In the genomic region with DNA sequence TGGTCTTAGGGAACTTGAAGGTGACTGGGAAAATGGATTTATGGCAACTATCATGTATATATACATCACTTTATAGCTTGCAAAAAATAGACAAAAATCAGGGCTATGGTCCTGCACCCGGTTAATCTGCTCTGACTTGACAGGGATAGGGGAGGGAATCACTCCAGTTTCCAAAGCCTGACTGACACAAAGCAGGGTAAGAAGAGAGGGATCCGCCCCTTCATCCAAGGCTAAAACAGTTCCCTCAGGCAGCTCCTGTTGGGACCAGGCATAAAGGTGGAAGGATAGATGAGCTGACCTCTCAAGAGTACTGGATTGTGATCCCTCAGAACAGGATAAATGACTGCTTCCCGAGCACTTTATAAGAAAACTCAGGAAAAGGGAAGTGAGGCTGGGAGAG, we compare ENCODE assay signal across 8 cellular contexts. TPM values are rescaled to one million over a fixed set of nuclear protein-coding genes. Genes with fewer than 3 reads are reported as not detected.
DNase-seq lines count a peak whose midpoint lies in the region; ATAC-seq, FAIRE-seq and TF ChIP-seq lines count a peak whose summit lies in the region.

No MANE protein-coding gene starts in this region.

- H3K36me3 ChIP-seq in OCI-LY1 (ENCODE audit: insufficient read depth, low read length) (peaks cover 21% of the 10 kb centered on the region), H1 (ENCODE audit: control insufficient read depth in 2 of 4, insufficient read depth in 4 of 4, low read length in 3 of 4) (peaks cover 3 to 7% (median 5%) of the 10 kb centered on the region in 4 experiments; a peak in 5 of 8 replicates), rectal smooth muscle tissue (ENCODE audit: control insufficient read depth, insufficient read depth, low read length) (peaks cover 15% of the 10 kb centered on the region)

- H2BK120ac ChIP-seq in H1 (replicated peaks; ENCODE audit: low read depth, low read length) = no peak overlapping the region

- no peak overlapping the region for H3K56ac ChIP-seq in H1 (replicated peaks; ENCODE audit: insufficient read length, low read depth, low read length)

- H4K20me1 ChIP-seq in OCI-LY1 (ENCODE audit: insufficient read depth, low read length) (no peaks in the 10 kb centered on the region), H1 (replicated peaks in 1 of 2; ENCODE audit: control insufficient read depth in 1 of 2, insufficient read depth in 2 of 2, low read length in 2 of 2) (peaks cover 1 to 10% of the 10 kb centered on the region in 2 experiments)

- H3K18ac ChIP-seq in H1 (ENCODE audit: extremely low read depth, low read length) = no peak overlapping the region

- 88% methylated on average over 3 of the region's 3 CpGs; no CpG with 5 or more reads in 1 of the 2 experiments for WGBS in H1 (ENCODE audit: extremely low coverage in 1 of 2, insufficient coverage in 1 of 2, insufficient read length in 1 of 2, insufficient replicate concordance in 2 of 2, low coverage in 1 of 2, low lambda C conversion rate in 2 of 2, missing lambda C conversion rate in 1 of 2), 2 experiments

- H2AFZ ChIP-seq in OCI-LY1 (ENCODE audit: low read length) (no peak overlapping the region), H1 (ENCODE audit: low read length) (no peak overlapping the region)

- H4K5ac ChIP-seq in H1 (ENCODE audit: insufficient read length, low read depth, low read length) = no peak overlapping the region

- H3K27ac ChIP-seq in OCI-LY1 (ENCODE audit: low read depth, low read length, poor library complexity, severe bottlenecking) (peak overlapping the region; percentile 89), H1 (ENCODE audit: low read depth, low read length) (peak overlapping the region; percentile 95; the same call in 1 of the 2 replicates), rectal smooth muscle tissue (ENCODE audit: low read depth, low read length) (no peak overlapping the region), foreskin keratinocyte (no peak overlapping the region)

- no peak for TF ChIP-seq POLR2A in H1 (IDR thresholded peaks at IDR 0.05; ENCODE audit: control extremely low read depth in 1 of 2, low read depth in 2 of 2, low read length in 2 of 2)

- TF ChIP-seq CTCF in OCI-LY1 (IDR thresholded peaks at IDR 0.05; ENCODE audit: low read length) (no peak), H1 (IDR thresholded peaks at IDR 0.05; ENCODE audit: control extremely low read depth in 1 of 3, insufficient read depth in 1 of 3, low read depth in 1 of 3, low read length in 3 of 3) (no peak), foreskin keratinocyte (conservative IDR thresholded peaks at IDR 0.05) (no peak)

- H3K23me2 ChIP-seq in H1 (ENCODE audit: low read depth, low read length) = peaks cover 5% of the 10 kb centered on the region

- H3K9me3 ChIP-seq in OCI-LY1 (ENCODE audit: low read length) (no peaks in the 10 kb centered on the region), H1 (ENCODE audit: insufficient read depth in 2 of 2, low read depth in 1 of 2, low read length in 1 of 2) (no peaks in the 10 kb centered on the region)

- H2BK5ac ChIP-seq in H1 (ENCODE audit: low read depth, low read length) = no peak overlapping the region

- H2BK20ac ChIP-seq in H1 (ENCODE audit: low read length) = no peak overlapping the region

- POLR2A ChIA-PET in H1 (lab: Charles Lee; ENCODE audit: partially characterized antibody) = interaction anchor here (1.3 to 18.6 kb wide), 7 partner anchors 18 to 185 kb away, joined by 3 to 662 read pairs (median 6); partner anchors contain the start of genes ADAM15, CKS1B, EFNA4 and FLAD1

- no peak overlapping the region for H2BK15ac ChIP-seq in H1 (ENCODE audit: low read length)

- H2AK5ac ChIP-seq in H1 (ENCODE audit: low read depth, low read length) = no peak overlapping the region; the same call in 1 of the 2 replicates

- H3K27me3 ChIP-seq in OCI-LY1 (ENCODE audit: insufficient read depth, low read length) = no peaks in the 10 kb centered on the region
- H3K27me3 ChIP-seq in H1 (replicated peaks in 1 of 4; ENCODE audit: control insufficient read depth in 3 of 4, extremely low read depth in 1 of 4, insufficient read depth in 3 of 4, low read length in 3 of 4) = no peaks in the 10 kb centered on the region; a peak in 2 of 7 replicates
- no peaks in the 10 kb centered on the region for H3K27me3 ChIP-seq in rectal smooth muscle tissue (ENCODE audit: control insufficient read depth, insufficient read depth, low read length)
- H3K27me3 ChIP-seq in foreskin keratinocyte = no peaks in the 10 kb centered on the region

- no peaks in the 10 kb centered on the region for H3K9me2 ChIP-seq in OCI-LY1 (ENCODE audit: low read depth, low read length)

- H4K91ac ChIP-seq in H1 (replicated peaks; ENCODE audit: insufficient read length, low read length) = no peak overlapping the region

- peak overlapping the region; percentile 33; the same call in 1 of the 2 replicates for H3K9ac ChIP-seq in OCI-LY1 (ENCODE audit: low read length)
- peak overlapping the region in 1 of 4 experiments; percentile 87; a peak in 1 of 7 replicates for H3K9ac ChIP-seq in H1 (replicated peaks in 1 of 4; ENCODE audit: extremely low read depth in 1 of 4, low read depth in 3 of 4, low read length in 3 of 4)
- peak overlapping the region; percentile 0 for H3K9ac ChIP-seq in rectal smooth muscle tissue (ENCODE audit: low read length)

- FAIRE-seq in H1 (lab: Jason Lieb, UNC) = no peak

- no peak overlapping the region for H3K14ac ChIP-seq in H1 (ENCODE audit: insufficient read length)

- H3F3A ChIP-seq in OCI-LY1 (ENCODE audit: insufficient read depth, low read length) = no peaks in the 10 kb centered on the region

- CTCF ChIA-PET in H1 (lab: Charles Lee; ENCODE audit: partially characterized antibody) = interaction anchor here (0.6 to 9.8 kb wide), 8 partner anchors 12 to 210 kb away, joined by 3 to 132 read pairs (median 3); partner anchors contain the start of genes LENEP and SHC1

- H4K8ac ChIP-seq in H1 (ENCODE audit: extremely low read depth, insufficient read depth, low read length) = no peak overlapping the region

- TF ChIP-seq RAD21 in H1 (IDR thresholded peaks at IDR 0.05 in 1 of 2, conservative IDR thresholded peaks at IDR 0.05 in 1 of 2; ENCODE audit: low read depth in 2 of 2, low read length in 2 of 2) = no peak

- no peak overlapping the region; the same call in 1 of the 2 replicates for H2BK12ac ChIP-seq in H1 (ENCODE audit: low read depth, low read length)

- DNase-seq in H1 (ENCODE audit: low read depth in 1 of 2, low spot score in 2 of 2) = no peak
- DNase-seq in NCI-H526 (lab: John Stamatoyannopoulos, UW) = no peak
- no peak for DNase-seq in foreskin keratinocyte
- DNase-seq in DMS79 treated with DMSO at 0.1 percent for 48 hours (lab: John Stamatoyannopoulos, UW) = no peak

- TF ChIP-seq EP300 in H1 (IDR thresholded peaks at IDR 0.05; ENCODE audit: borderline replicate concordance in 1 of 2, low read depth in 2 of 2, low read length in 2 of 2) = no peak

- H3K4me3 ChIP-seq in GM08714 (ENCODE audit: low read length) (peak overlapping the region; percentile 89; the same call in 1 of the 2 replicates), OCI-LY1 (ENCODE audit: low read depth, low read length, poor library complexity, severe bottlenecking) (peak overlapping the region; percentile 65), H1 (ENCODE audit: extremely low read depth in 1 of 4, insufficient read depth in 2 of 4, low read depth in 3 of 4, low read length in 4 of 4) (peak overlapping the region in 3 of 4 experiments; percentile 60 to 77 (median 71); a peak in 2 of 8 replicates), rectal smooth muscle tissue (ENCODE audit: low read length) (peak overlapping the region; percentile 93)

- no peaks in the 10 kb centered on the region for H3K79me2 ChIP-seq in OCI-LY1 (ENCODE audit: insufficient read depth, low read length)
- H3K79me2 ChIP-seq in H1 (ENCODE audit: control insufficient read depth in 1 of 2, insufficient read depth in 2 of 2, low read length in 2 of 2) = peaks cover 0 to 4% of the 10 kb centered on the region in 2 experiments; a peak in 2 of 4 replicates

- H3K4me2 ChIP-seq in OCI-LY1 (ENCODE audit: low read length) = peak overlapping the region; percentile 74
- H3K4me2 ChIP-seq in H1 (ENCODE audit: insufficient read depth in 1 of 2, low read depth in 2 of 2, low read length in 2 of 2) = peak overlapping the region; percentile 92 to 93; a peak in 3 of 4 replicates

- peaks cover 64% of the 10 kb centered on the region for H3K4me1 ChIP-seq in OCI-LY1 (ENCODE audit: insufficient read depth, low read length, severe bottlenecking)
- H3K4me1 ChIP-seq in H1 (replicated peaks in 1 of 4; ENCODE audit: control insufficient read depth in 3 of 4, insufficient read depth in 4 of 4, low read length in 3 of 4) = peaks cover 0 to 28% (median 8%) of the 10 kb centered on the region in 4 experiments; a peak in 6 of 7 replicates
- peaks cover 25% of the 10 kb centered on the region for H3K4me1 ChIP-seq in rectal smooth muscle tissue (ENCODE audit: control insufficient read depth, insufficient read depth, low read length)
- no peaks in the 10 kb centered on the region for H3K4me1 ChIP-seq in foreskin keratinocyte

- 0 out of 2 replicates have a peak, but pooled peaks cover 6% of the 10 kb centered on the region for H3K79me1 ChIP-seq in H1 (ENCODE audit: low read depth, low read length)

- ATAC-seq in GM21526 (IDR thresholded peaks at IDR 0.05; ENCODE audit: low FRiP score, unreplicated experiment) (no peak), foreskin keratinocyte (no peak)

- no peak overlapping the region for H3K23ac ChIP-seq in H1 (ENCODE audit: insufficient read length)

- H3K4ac ChIP-seq in H1 (replicated peaks; ENCODE audit: insufficient read length, low read depth, low read length) = no peak overlapping the region

RNA-seq across cellular contexts. Expression of gene PBXIP1, which starts 1.4 kb away (rescaled TPM):
- total RNA-seq in H1 (2021; fragmentation: NEBNext Ultra II Directional; extraction: Animal tissue kit (Norgen Biotek cat#: 25700)) = 17.9 and 19.8 TPM in 2 replicates
- polyA plus RNA-seq in H1 (2011; rRNA removed) (12.0 and 14.3 TPM in 2 replicates), foreskin keratinocyte (8.6 and 15.4 TPM in 2 replicates)
- polyA plus RNA-seq in H1 (2011; cell fraction: cytosol; rRNA removed) = 22.3 TPM
- 31.4 TPM for polyA plus RNA-seq in H1 (2011; cell fraction: nucleus; rRNA removed)
- 23.2 to 27.8 TPM (median 26.0 TPM) in 4 replicates for polyA plus RNA-seq in H1 (2012, experiment 1 of 2)
- polyA plus RNA-seq in H1 (2012, experiment 2 of 2) = 15.7 TPM
- 23.5 TPM for polyA plus RNA-seq in H1 (2013, experiment 1 of 2)
- 23.6 TPM for polyA plus RNA-seq in H1 (2013, experiment 2 of 2)
- polyA minus RNA-seq in H1 (2011; rRNA and poly(A)+ RNA removed) = 13.3 and 14.2 TPM in 2 replicates
- polyA minus RNA-seq in H1 (2011; cell fraction: cytosol; rRNA and poly(A)+ RNA removed) = 12.4 TPM
- 13.7 TPM for polyA minus RNA-seq in H1 (2011; cell fraction: nucleus; rRNA and poly(A)+ RNA removed)
- total RNA-seq in foreskin keratinocyte = 12.1 and 20.8 TPM in 2 replicates

RNA-seq across cellular contexts. Expression of gene PYGO2, which starts 7.0 kb away (rescaled TPM):
- total RNA-seq in H1 (2021; fragmentation: NEBNext Ultra II Directional; extraction: Animal tissue kit (Norgen Biotek cat#: 25700)) = 31.6 and 32.4 TPM in 2 replicates
- polyA plus RNA-seq in H1 (2011; rRNA removed) (31.0 and 36.3 TPM in 2 replicates), foreskin keratinocyte (17.1 and 19.4 TPM in 2 replicates)
- polyA plus RNA-seq in H1 (2011; cell fraction: cytosol; rRNA removed) = 24.4 TPM
- 31.8 TPM for polyA plus RNA-seq in H1 (2011; cell fraction: nucleus; rRNA removed)
- polyA plus RNA-seq in H1 (2012, experiment 1 of 2) = 26.7 to 28.7 TPM (median 28.3 TPM) in 4 replicates
- polyA plus RNA-seq in H1 (2012, experiment 2 of 2) = 38.2 TPM
- 22.4 TPM for polyA plus RNA-seq in H1 (2013, experiment 1 of 2)
- 21.0 TPM for polyA plus RNA-seq in H1 (2013, experiment 2 of 2)
- 17.6 and 24.9 TPM in 2 replicates for polyA minus RNA-seq in H1 (2011; rRNA and poly(A)+ RNA removed)
- polyA minus RNA-seq in H1 (2011; cell fraction: cytosol; rRNA and poly(A)+ RNA removed) = 18.0 TPM
- polyA minus RNA-seq in H1 (2011; cell fraction: nucleus; rRNA and poly(A)+ RNA removed) = 14.7 TPM
- 24.7 and 27.3 TPM in 2 replicates for total RNA-seq in foreskin keratinocyte

RNA-seq across cellular contexts. Expression of gene SHC1, which starts 16.0 kb away (rescaled TPM):
- 204 and 212 TPM in 2 replicates for total RNA-seq in H1 (2021; fragmentation: NEBNext Ultra II Directional; extraction: Animal tissue kit (Norgen Biotek cat#: 25700))
- 177 and 197 TPM in 2 replicates for polyA plus RNA-seq in H1 (2011; rRNA removed)
- polyA plus RNA-seq in H1 (2011; cell fraction: cytosol; rRNA removed) = 199 TPM
- polyA plus RNA-seq in H1 (2011; cell fraction: nucleus; rRNA removed) = 757 TPM
- 146 to 233 TPM (median 185 TPM) in 4 replicates for polyA plus RNA-seq in H1 (2012, experiment 1 of 2)
- 206 TPM for polyA plus RNA-seq in H1 (2012, experiment 2 of 2)
- polyA plus RNA-seq in H1 (2013, experiment 1 of 2) = 197 TPM
- polyA plus RNA-seq in H1 (2013, experiment 2 of 2) = 196 TPM
- polyA minus RNA-seq in H1 (2011; rRNA and poly(A)+ RNA removed) = 204 and 224 TPM in 2 replicates
- polyA minus RNA-seq in H1 (2011; cell fraction: cytosol; rRNA and poly(A)+ RNA removed) = 101 TPM
- polyA minus RNA-seq in H1 (2011; cell fraction: nucleus; rRNA and poly(A)+ RNA removed) = 123 TPM
- total RNA-seq in foreskin keratinocyte = 187 and 211 TPM in 2 replicates
- polyA plus RNA-seq in foreskin keratinocyte = 135 and 145 TPM in 2 replicates

RNA-seq across cellular contexts. Expression of gene PMVK, which starts 18.0 kb away (rescaled TPM):
- 26.5 and 30.5 TPM in 2 replicates for total RNA-seq in H1 (2021; fragmentation: NEBNext Ultra II Directional; extraction: Animal tissue kit (Norgen Biotek cat#: 25700))
- polyA plus RNA-seq in H1 (2011; rRNA removed) (23.8 and 36.8 TPM in 2 replicates), foreskin keratinocyte (50.9 and 55.2 TPM in 2 replicates)
- 48.2 TPM for polyA plus RNA-seq in H1 (2011; cell fraction: cytosol; rRNA removed)
- polyA plus RNA-seq in H1 (2011; cell fraction: nucleus; rRNA removed) = 27.9 TPM
- polyA plus RNA-seq in H1 (2012, experiment 1 of 2) = 30.7 to 53.6 TPM (median 51.4 TPM) in 4 replicates
- 26.4 TPM for polyA plus RNA-seq in H1 (2012, experiment 2 of 2)
- polyA plus RNA-seq in H1 (2013, experiment 1 of 2) = 18.8 TPM
- 21.2 TPM for polyA plus RNA-seq in H1 (2013, experiment 2 of 2)
- polyA minus RNA-seq in H1 (2011; rRNA and poly(A)+ RNA removed) = 11.3 and 12.9 TPM in 2 replicates
- 14.0 TPM for polyA minus RNA-seq in H1 (2011; cell fraction: cytosol; rRNA and poly(A)+ RNA removed)
- polyA minus RNA-seq in H1 (2011; cell fraction: nucleus; rRNA and poly(A)+ RNA removed) = 8.5 TPM
- total RNA-seq in foreskin keratinocyte = 18.2 and 22.0 TPM in 2 replicates

RNA-seq across cellular contexts. Expression of gene CKS1B, which starts 19.9 kb away (rescaled TPM):
- total RNA-seq in H1 (2021; fragmentation: NEBNext Ultra II Directional; extraction: Animal tissue kit (Norgen Biotek cat#: 25700)) = 284 and 294 TPM in 2 replicates
- polyA plus RNA-seq in H1 (2011; rRNA removed) (801 and 1,025 TPM in 2 replicates), foreskin keratinocyte (332 and 402 TPM in 2 replicates)
- polyA plus RNA-seq in H1 (2011; cell fraction: cytosol; rRNA removed) = 668 TPM
- 301 TPM for polyA plus RNA-seq in H1 (2011; cell fraction: nucleus; rRNA removed)
- polyA plus RNA-seq in H1 (2012, experiment 1 of 2) = 458 to 597 TPM (median 493 TPM) in 4 replicates
- polyA plus RNA-seq in H1 (2012, experiment 2 of 2) = 299 TPM
- 459 TPM for polyA plus RNA-seq in H1 (2013, experiment 1 of 2)
- polyA plus RNA-seq in H1 (2013, experiment 2 of 2) = 480 TPM
- polyA minus RNA-seq in H1 (2011; rRNA and poly(A)+ RNA removed) = 354 and 434 TPM in 2 replicates
- polyA minus RNA-seq in H1 (2011; cell fraction: cytosol; rRNA and poly(A)+ RNA removed) = 129 TPM
- 123 TPM for polyA minus RNA-seq in H1 (2011; cell fraction: nucleus; rRNA and poly(A)+ RNA removed)
- 236 and 285 TPM in 2 replicates for total RNA-seq in foreskin keratinocyte

Comparison
In these comparisons a context has a peak if more than half of its experiments do, and no peak if none do; other contexts are left out.
1. H3K27ac ChIP-seq: peak in OCI-LY1 (single experiment) and H1 (single experiment); none in rectal smooth muscle tissue (single experiment) and foreskin keratinocyte (single experiment).
2. Peak in every context shown above with its lines, with median percentiles within 50 percentile points of each other: H3K4me3 ChIP-seq.